Comparison of ENCODE assay signal across 20 cellular contexts in genomic region chr10:49827297-49827696, GRCh38.
DNase-seq lines count a peak whose midpoint lies in the region; ATAC-seq, FAIRE-seq and TF ChIP-seq lines count a peak whose summit lies in the region.
"Had no signal": no experiment of that assay in that cellular context is flagged by ENCODE, and none has a peak within 500 bp of the region (broad histone marks: within the 10 kb centered on the region; RNA-seq: fewer than 3 reads in every experiment).

No MANE protein-coding gene starts in this region.

- H4K8ac ChIP-seq in H1 (ENCODE audit: extremely low read depth, insufficient read depth, low read length) = no peak overlapping the region
- no peak overlapping the region for H4K8ac ChIP-seq in neuronal stem cell (ENCODE audit: low read depth, low read length)
- no peak overlapping the region for H4K8ac ChIP-seq in mesenchymal stem cell (ENCODE audit: low read length)

- H2BK5ac ChIP-seq in H1 (ENCODE audit: low read depth, low read length) = 0 out of 2 replicates have a peak overlapping the region, but pooled peaks have one; percentile 15
- H2BK5ac ChIP-seq in neuronal stem cell (ENCODE audit: low read length) = no peak overlapping the region
- H2BK5ac ChIP-seq in mesenchymal stem cell (ENCODE audit: low read depth, low read length, poor library complexity, severe bottlenecking) = no peak overlapping the region

- no peak for TF ChIP-seq CTCF in H1 (IDR thresholded peaks at IDR 0.05; ENCODE audit: control extremely low read depth in 1 of 3, insufficient read depth in 1 of 3, low read depth in 1 of 3, low read length in 3 of 3)
- no peak for TF ChIP-seq CTCF in kidney (IDR thresholded peaks at IDR 0.05; ENCODE audit: borderline replicate concordance, extremely low read depth, insufficient read depth)

- H3K23me2 ChIP-seq in H1 (ENCODE audit: low read depth, low read length) = no peaks in the 10 kb centered on the region

- H3K79me1 ChIP-seq in H1 (ENCODE audit: low read depth, low read length) = no peaks in the 10 kb centered on the region
- H3K79me1 ChIP-seq in neuronal stem cell (ENCODE audit: low read depth, low read length) = no peaks in the 10 kb centered on the region
- H3K79me1 ChIP-seq in mesenchymal stem cell (replicated peaks; ENCODE audit: low read length, poor library complexity, severe bottlenecking) = peaks cover 6% of the 10 kb centered on the region

- intact Hi-C loops in kidney (cut with DNase I) = no loop called here

- H4K5ac ChIP-seq in H1 (ENCODE audit: insufficient read length, low read depth, low read length) = no peak overlapping the region

- TF ChIP-seq POLR2A in H1 (IDR thresholded peaks at IDR 0.05; ENCODE audit: control extremely low read depth in 1 of 2, low read depth in 2 of 2, low read length in 2 of 2) = no peak

- no peak overlapping the region for H2BK15ac ChIP-seq in H1 (ENCODE audit: low read length)
- no peak overlapping the region for H2BK15ac ChIP-seq in neuronal stem cell (ENCODE audit: low read length)
- H2BK15ac ChIP-seq in mesenchymal stem cell (ENCODE audit: low read depth, poor library complexity, severe bottlenecking) = no peak overlapping the region

- H2BK12ac ChIP-seq in H1 (ENCODE audit: low read depth, low read length) = no peak overlapping the region
- no peak overlapping the region for H2BK12ac ChIP-seq in neuronal stem cell (ENCODE audit: low read length)
- H2BK12ac ChIP-seq in mesenchymal stem cell (ENCODE audit: low read length in 2 of 2) = no peak overlapping the region

- WGBS in H1 (ENCODE audit: extremely low coverage in 1 of 2, insufficient coverage in 1 of 2, insufficient read length in 1 of 2, insufficient replicate concordance in 2 of 2, low coverage in 1 of 2, low lambda C conversion rate in 2 of 2, missing lambda C conversion rate in 1 of 2), 2 experiments = 82% methylated on average over 3 of the region's 3 CpGs; no CpG with 5 or more reads in 1 of the 2 experiments
- no CpG with 5 or more reads among the region's 3 CpGs for WGBS in neuronal stem cell (ENCODE audit: extremely low coverage in 2 of 2, insufficient read length in 2 of 2, insufficient replicate concordance in 1 of 2), 2 donors
- 100% methylated on average over 3 of the region's 3 CpGs for WGBS in mesenchymal stem cell

- H3K4me1 ChIP-seq in H1 (replicated peaks in 1 of 4; ENCODE audit: control insufficient read depth in 3 of 4, insufficient read depth in 4 of 4, low read length in 3 of 4) (peaks cover 3 to 16% (median 12%) of the 10 kb centered on the region in 4 experiments; a peak in 6 of 7 replicates), neuronal stem cell (ENCODE audit: control insufficient read depth in 2 of 2, insufficient read depth in 1 of 2, low read depth in 1 of 2, low read length in 2 of 2) (peaks cover 9 to 27% of the 10 kb centered on the region in 2 donors), kidney (ENCODE audit: control insufficient read depth in 1 of 2, insufficient read depth in 1 of 2, low read depth in 1 of 2, low read length in 2 of 2) (peaks cover 0 to 3% of the 10 kb centered on the region in 2 donors), mesenchymal stem cell (ENCODE audit: control insufficient read depth, insufficient read depth, low read depth, low read length) (peaks cover 3% of the 10 kb centered on the region)
- H3K4me1 ChIP-seq: breast epithelium, vagina had no signal

- H3K27ac ChIP-seq in H1 (ENCODE audit: low read depth, low read length) (no peak overlapping the region), neuronal stem cell (replicated peaks; ENCODE audit: low read length) (no peak overlapping the region), kidney (ENCODE audit: low read depth in 2 of 2, low read length in 2 of 2) (no peak overlapping the region), mesenchymal stem cell (ENCODE audit: low read length, poor library complexity, severe bottlenecking) (no peak overlapping the region)
- H3K27ac ChIP-seq: breast epithelium, sigmoid colon, vagina had no signal

- H3K9ac ChIP-seq in H1 (replicated peaks in 1 of 4; ENCODE audit: extremely low read depth in 1 of 4, low read depth in 3 of 4, low read length in 3 of 4) (no peak overlapping the region), neuronal stem cell (ENCODE audit: low read depth, low read length, poor library complexity) (no peak overlapping the region), kidney (ENCODE audit: low read length in 2 of 2) (no peak overlapping the region), mesenchymal stem cell (ENCODE audit: low read length) (no peak overlapping the region)

- no peak for DNase-seq in H1 (ENCODE audit: low read depth in 1 of 2, low spot score in 2 of 2)
- DNase-seq in renal cortical epithelial cell (ENCODE audit: low read depth) = peak; percentile 21
- no peak for DNase-seq in neuronal stem cell (ENCODE audit: low spot score)
- no peak for DNase-seq in kidney
- DNase-seq in mesenchymal stem cell = no peak
- DNase-seq: activated CD4-positive, CD25-positive, alpha-beta regulatory T cell treated with anti-CD3 and anti-CD28 coated beads, Interleukin-2, amount 50 U/mL, for 72 hours; activated CD8-positive, alpha-beta memory T cell treated with anti-CD3 and anti-CD28 coated beads, Interleukin-2, amount 10 ng/mL, durations not matched to agents 7 days and 5 days; GOT3; left ventricle myocardium superior; NCI-H1048; NCI-H2107; NCI-H524; Right ventricle myocardium superior; sigmoid colon had no signal

- no peak for TF ChIP-seq RAD21 in H1 (IDR thresholded peaks at IDR 0.05 in 1 of 2, conservative IDR thresholded peaks at IDR 0.05 in 1 of 2; ENCODE audit: low read depth in 2 of 2, low read length in 2 of 2)

- FAIRE-seq in H1 (lab: Jason Lieb, UNC) (peak; percentile 73), kidney (lab: Jason Lieb, UNC) (no peak)
- FAIRE-seq: K562 had no signal

- H3K27me3 ChIP-seq in H1 (replicated peaks in 1 of 4; ENCODE audit: control insufficient read depth in 3 of 4, extremely low read depth in 1 of 4, insufficient read depth in 3 of 4, low read length in 3 of 4) (no peaks in the 10 kb centered on the region), neuronal stem cell (ENCODE audit: control insufficient read depth in 3 of 3, insufficient read depth in 3 of 3, low read depth in 1 of 3, low read length in 3 of 3) (no peaks in the 10 kb centered on the region), mesenchymal stem cell (ENCODE audit: control insufficient read depth in 1 of 2, insufficient read depth in 1 of 2, low read length in 2 of 2) (no peaks in the 10 kb centered on the region)
- H3K27me3 ChIP-seq: breast epithelium, sigmoid colon, vagina had no signal

- no peak overlapping the region for H2BK20ac ChIP-seq in H1 (ENCODE audit: low read length)

- H3K14ac ChIP-seq in H1 (ENCODE audit: insufficient read length) (no peak overlapping the region), neuronal stem cell (ENCODE audit: low read length) (no peak overlapping the region), mesenchymal stem cell (ENCODE audit: low read length in 2 of 2) (no peak overlapping the region)

- H2AFZ ChIP-seq in H1 (ENCODE audit: low read length) (no peak overlapping the region), neuronal stem cell (ENCODE audit: low read length) (no peak overlapping the region), mesenchymal stem cell (ENCODE audit: low read depth, low read length) (no peak overlapping the region)

- POLR2A ChIA-PET in H1 (lab: Charles Lee; ENCODE audit: partially characterized antibody) = no interaction called here

- H2BK120ac ChIP-seq in H1 (replicated peaks; ENCODE audit: low read depth, low read length) = no peak overlapping the region
- H2BK120ac ChIP-seq in neuronal stem cell (ENCODE audit: low read depth, low read length) = no peak overlapping the region
- no peak overlapping the region for H2BK120ac ChIP-seq in mesenchymal stem cell (ENCODE audit: low read depth, low read length)

- H3K18ac ChIP-seq in H1 (ENCODE audit: extremely low read depth, low read length) = no peak overlapping the region
- H3K18ac ChIP-seq in neuronal stem cell (ENCODE audit: low read length) = no peak overlapping the region
- H3K18ac ChIP-seq in mesenchymal stem cell (ENCODE audit: low read depth in 1 of 2, low read length in 2 of 2) = no peak overlapping the region

- H3K4ac ChIP-seq in H1 (replicated peaks; ENCODE audit: insufficient read length, low read depth, low read length) (no peak overlapping the region), neuronal stem cell (ENCODE audit: low read length) (no peak overlapping the region), mesenchymal stem cell (ENCODE audit: low read depth in 1 of 2, low read length in 2 of 2) (no peak overlapping the region)

- H3K9me3 ChIP-seq in H1 (ENCODE audit: insufficient read depth in 2 of 2, low read depth in 1 of 2, low read length in 1 of 2) (no peaks in the 10 kb centered on the region; a peak in 1 of 4 replicates), neuronal stem cell (replicated peaks in 1 of 2; ENCODE audit: control insufficient read depth in 2 of 2, insufficient read depth in 1 of 2, low read depth in 1 of 2, low read length in 2 of 2) (peaks cover 3 to 20% of the 10 kb centered on the region in 2 donors), kidney (ENCODE audit: control insufficient read depth in 1 of 2, low read length in 2 of 2) (no peaks in the 10 kb centered on the region), mesenchymal stem cell (ENCODE audit: control insufficient read depth, low read length) (no peaks in the 10 kb centered on the region)
- H3K9me3 ChIP-seq: breast epithelium, sigmoid colon, vagina had no signal

- H3K4me3 ChIP-seq in H1 (ENCODE audit: extremely low read depth in 1 of 4, insufficient read depth in 2 of 4, low read depth in 3 of 4, low read length in 4 of 4) (no peak overlapping the region), neuronal stem cell (ENCODE audit: low read length in 2 of 2) (no peak overlapping the region), kidney (ENCODE audit: low read length in 2 of 2) (no peak overlapping the region), mesenchymal stem cell (ENCODE audit: insufficient read depth in 1 of 2, low read depth in 1 of 2, low read length in 2 of 2) (no peak overlapping the region)
- H3K4me3 ChIP-seq: breast epithelium, K562, sigmoid colon, vagina had no signal

- peak; percentile 57 for ATAC-seq in GM18907 (IDR thresholded peaks at IDR 0.05; ENCODE audit: unreplicated experiment)
- ATAC-seq in HG03378 (IDR thresholded peaks at IDR 0.05; ENCODE audit: unreplicated experiment) = peak; percentile 60
- ATAC-seq in HG03039 (IDR thresholded peaks at IDR 0.05; ENCODE audit: unreplicated experiment) = no peak
- ATAC-seq: activated CD8-positive, alpha-beta memory T cell treated with anti-CD3 and anti-CD28 coated beads, Interleukin-2, amount 10 ng/mL, durations not matched to agents 7 days and 5 days; K562; left ventricle myocardium superior had no signal

- H2AK5ac ChIP-seq in H1 (ENCODE audit: low read depth, low read length) = no peak overlapping the region
- H2AK5ac ChIP-seq in neuronal stem cell (ENCODE audit: low read depth, low read length) = no peak overlapping the region
- no peak overlapping the region for H2AK5ac ChIP-seq in mesenchymal stem cell (ENCODE audit: low read length, severe bottlenecking)

- H3K23ac ChIP-seq in H1 (ENCODE audit: insufficient read length) = no peak overlapping the region
- H3K23ac ChIP-seq in neuronal stem cell (ENCODE audit: low read depth, low read length, poor library complexity) = no peak overlapping the region
- no peak overlapping the region for H3K23ac ChIP-seq in mesenchymal stem cell (ENCODE audit: low read length in 2 of 2)

- TF ChIP-seq EP300 in H1 (IDR thresholded peaks at IDR 0.05; ENCODE audit: borderline replicate concordance in 1 of 2, low read depth in 2 of 2, low read length in 2 of 2) = no peak

- H3K79me2 ChIP-seq in H1 (ENCODE audit: control insufficient read depth in 1 of 2, insufficient read depth in 2 of 2, low read length in 2 of 2) = no peaks in the 10 kb centered on the region

- CTCF ChIA-PET in H1 (lab: Charles Lee; ENCODE audit: partially characterized antibody) = interaction anchor here (1.6 kb wide), 1 partner anchor 234 kb away, joined by 5 read pairs; no protein-coding TSS in a partner anchor

- H3K36me3 ChIP-seq in H1 (ENCODE audit: control insufficient read depth in 2 of 4, insufficient read depth in 4 of 4, low read length in 3 of 4) = peaks cover 0 to 8% (median 5%) of the 10 kb centered on the region in 4 experiments; a peak in 2 of 8 replicates
- H3K36me3 ChIP-seq in neuronal stem cell (replicated peaks in 1 of 2; ENCODE audit: control insufficient read depth in 2 of 2, insufficient read depth in 2 of 2, low read length in 2 of 2) = peaks cover 12 to 50% of the 10 kb centered on the region in 2 donors
- peaks cover 2 to 9% of the 10 kb centered on the region in 2 donors for H3K36me3 ChIP-seq in kidney (ENCODE audit: control insufficient read depth in 1 of 2, insufficient read depth in 2 of 2, low read length in 2 of 2)
- H3K36me3 ChIP-seq in mesenchymal stem cell (ENCODE audit: control insufficient read depth in 1 of 2, insufficient read depth in 2 of 2, low read depth in 1 of 2, low read length in 2 of 2) = peaks cover 3 to 46% of the 10 kb centered on the region in 2 experiments
- H3K36me3 ChIP-seq: breast epithelium had no signal

- H4K91ac ChIP-seq in H1 (replicated peaks; ENCODE audit: insufficient read length, low read length) = no peak overlapping the region
- no peak overlapping the region for H4K91ac ChIP-seq in neuronal stem cell (ENCODE audit: low read depth, low read length, poor library complexity)
- H4K91ac ChIP-seq in mesenchymal stem cell (ENCODE audit: low read length) = no peak overlapping the region

- no peak overlapping the region for H3K4me2 ChIP-seq in H1 (ENCODE audit: insufficient read depth in 1 of 2, low read depth in 2 of 2, low read length in 2 of 2)
- no peak overlapping the region for H3K4me2 ChIP-seq in neuronal stem cell (ENCODE audit: insufficient read depth, low read length, poor library complexity, severe bottlenecking)
- H3K4me2 ChIP-seq in mesenchymal stem cell (ENCODE audit: low read length, poor library complexity, severe bottlenecking) = no peak overlapping the region

- no peak overlapping the region for H3K56ac ChIP-seq in H1 (replicated peaks; ENCODE audit: insufficient read length, low read depth, low read length)

- no peaks in the 10 kb centered on the region for H4K20me1 ChIP-seq in H1 (replicated peaks in 1 of 2; ENCODE audit: control insufficient read depth in 1 of 2, insufficient read depth in 2 of 2, low read length in 2 of 2)
